8 cellular contexts compared by ENCODE assay signal in the genomic region with DNA sequence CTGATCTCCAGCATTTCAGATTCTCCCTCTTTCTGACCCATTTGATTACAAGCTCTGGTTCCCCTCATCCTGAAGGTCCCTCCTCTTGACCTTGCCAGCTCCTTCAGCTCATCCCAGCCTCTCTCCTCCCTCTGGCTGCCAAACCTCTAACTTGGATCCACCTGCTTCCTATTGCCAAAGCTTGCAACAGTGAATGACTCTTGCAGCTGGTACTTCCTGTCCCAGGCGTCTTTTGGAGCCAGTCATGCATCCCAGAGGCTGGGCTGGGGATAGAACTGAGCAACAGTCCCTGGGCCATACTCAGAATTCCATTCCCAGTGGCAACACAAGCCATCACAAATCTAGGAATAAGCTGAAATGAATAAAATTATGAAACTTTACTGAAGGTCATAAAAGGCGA. TPM values are rescaled to one million over a fixed set of nuclear protein-coding genes. Genes with fewer than 3 reads are reported as not detected.
A peak's percentile ranks its signal among the peaks of the same experiment; 100 is the strongest.
DNase-seq lines count a peak whose midpoint lies in the region; ATAC-seq and TF ChIP-seq lines count a peak whose summit lies in the region.
"Had no signal": no experiment of that assay in that cellular context is flagged by ENCODE, and none has a peak within 500 bp of the region (broad histone marks: within the 10 kb centered on the region; RNA-seq: fewer than 3 reads in every experiment).

No MANE protein-coding gene starts in this region.

- no peaks in the 10 kb centered on the region for H3K36me3 Mint-ChIP-seq in stimulated activated memory B cell treated with anti-CD40 and anti-IgM and Interleukin-4, amounts not matched to agents 10 μg/mL and 1 μg/mL and 100 μg/mL, for 72 hours

- peak; percentile 18 for TF ChIP-seq CTCF in epithelial cell of esophagus (IDR thresholded peaks at IDR 0.05; ENCODE audit: insufficient read depth, low read depth, low read length, missing control alignments)
- no peak for TF ChIP-seq CTCF in gastrocnemius medialis (IDR thresholded peaks at IDR 0.05 in 4 of 5, conservative IDR thresholded peaks at IDR 0.05 in 1 of 5)

- peaks cover 32% of the 10 kb centered on the region for H3K4me1 Mint-ChIP-seq in stimulated activated memory B cell treated with anti-CD40 and anti-IgM and Interleukin-4, amounts not matched to agents 10 μg/mL and 1 μg/mL and 100 μg/mL, for 72 hours

- TF ChIP-seq POLR2A in gastrocnemius medialis (IDR thresholded peaks at IDR 0.05) = no peak

- no peak overlapping the region for H3K27ac Mint-ChIP-seq in stimulated activated memory B cell treated with anti-CD40 and anti-IgM and Interleukin-4, amounts not matched to agents 10 μg/mL and 1 μg/mL and 100 μg/mL, for 72 hours

- H3K9me3 ChIP-seq in gastrocnemius medialis = no peaks in the 10 kb centered on the region

- no peaks in the 10 kb centered on the region for H3K9me3 Mint-ChIP-seq in stimulated activated memory B cell treated with anti-CD40 and anti-IgM and Interleukin-4, amounts not matched to agents 10 μg/mL and 1 μg/mL and 100 μg/mL, for 72 hours

- H3K4me3 ChIP-seq in epithelial cell of esophagus (ENCODE audit: low read length) (no peak overlapping the region), gastrocnemius medialis (no peak overlapping the region)

- H3K27me3 ChIP-seq in gastrocnemius medialis = no peaks in the 10 kb centered on the region

- peak; percentile 27 for DNase-seq in G401 (ENCODE audit: low spot score)
- peak; percentile 56 for DNase-seq in NCI-H460 (ENCODE audit: extremely low read depth, low read depth)
- peak; percentile 77 for DNase-seq in epithelial cell of esophagus (ENCODE audit: low read depth)
- peak; percentile 11 to 61 for DNase-seq in gastrocnemius medialis
- DNase-seq in D341Med (ENCODE audit: low spot score) = no peak
- DNase-seq: activated CD4-positive, CD25-positive, alpha-beta regulatory T cell had no signal

- H3K36me3 ChIP-seq in gastrocnemius medialis = no peaks in the 10 kb centered on the region

- no peaks in the 10 kb centered on the region for H3K27me3 Mint-ChIP-seq in stimulated activated memory B cell treated with anti-CD40 and anti-IgM and Interleukin-4, amounts not matched to agents 10 μg/mL and 1 μg/mL and 100 μg/mL, for 72 hours

- in situ Hi-C loops in G401 (cut with HindIII; ENCODE audit: low sequenced_read_pairs) (no loop called here), gastrocnemius medialis (cut with MboI; ENCODE audit: low sequenced_read_pairs in 4 of 4) (no loop called here)

- intact Hi-C loops in gastrocnemius medialis (cut with DNase I; ENCODE audit: low total_unique reads) = no loop called here

- ATAC-seq in gastrocnemius medialis = peak; percentile 87 to 95
- ATAC-seq in GM19397 (IDR thresholded peaks at IDR 0.05; ENCODE audit: unreplicated experiment) = no peak
- ATAC-seq in stimulated activated memory B cell treated with anti-CD40 and anti-IgM and Interleukin-4, amounts not matched to agents 10 μg/mL and 1 μg/mL and 100 μg/mL, for 72 hours = no peak

- no peak overlapping the region for H3K4me3 Mint-ChIP-seq in stimulated activated memory B cell treated with anti-CD40 and anti-IgM and Interleukin-4, amounts not matched to agents 10 μg/mL and 1 μg/mL and 100 μg/mL, for 72 hours

- H3K27ac ChIP-seq in gastrocnemius medialis = no peak overlapping the region

- H3K4me1 ChIP-seq in gastrocnemius medialis = no peaks in the 10 kb centered on the region

RNA-seq across cellular contexts. Expression of gene SPOCD1, which starts 27.7 kb away (rescaled TPM):
- 11.8 and 25.3 TPM in 2 replicates for total RNA-seq in G401 (2014; rRNA removed; shearing (Covaris generic))
- total RNA-seq in NCI-H460 (2014; rRNA removed; shearing (Covaris generic)) = 0.57 and 0.81 TPM in 2 replicates
- 0.31 and 0.32 TPM in 2 replicates for polyA plus RNA-seq in NCI-H460 (2014; cell fraction: nucleus; rRNA removed)
- not detected for total RNA-seq in gastrocnemius medialis

Comparison
In these comparisons a context has a peak if more than half of its experiments do, and no peak if none do; other contexts are left out.
1. ATAC-seq: peak in gastrocnemius medialis (2 of 2); none in GM19397 (single experiment) and stimulated activated memory B cell treated with anti-CD40 and anti-IgM and Interleukin-4, amounts not matched to agents 10 μg/mL and 1 μg/mL and 100 μg/mL, for 72 hours (single experiment).